ENCODE assay signal across 16 cellular contexts in the genomic region with DNA sequence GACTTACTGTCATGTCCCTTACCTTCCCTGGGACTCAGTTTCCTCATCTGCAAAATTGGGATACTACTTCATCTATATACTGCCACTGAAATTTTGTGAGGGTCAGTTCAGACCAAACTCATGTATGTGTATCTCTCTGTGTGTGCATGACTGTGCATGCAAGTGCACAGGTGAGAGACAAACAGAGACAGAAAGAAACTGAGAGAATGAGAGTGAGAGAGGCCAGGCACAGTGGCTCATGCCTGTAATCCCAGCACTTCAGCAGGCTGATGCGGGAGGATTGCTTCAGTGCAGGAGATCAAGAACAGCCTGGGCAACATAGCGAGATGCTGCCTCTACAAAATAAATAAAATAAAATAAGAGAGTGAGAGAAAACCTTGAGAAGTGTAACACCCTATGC. TPM values are rescaled to one million over a fixed set of nuclear protein-coding genes. Genes with fewer than 3 reads are reported as not detected.
DNase-seq lines count a peak whose midpoint lies in the region; ATAC-seq and TF ChIP-seq lines count a peak whose summit lies in the region.
"Had no signal": no experiment of that assay in that cellular context is flagged by ENCODE, and none has a peak within 500 bp of the region (broad histone marks: within the 10 kb centered on the region; RNA-seq: fewer than 3 reads in every experiment).

No MANE protein-coding gene starts in this region.

- H3K27me3 ChIP-seq in BLaER1 (no peaks in the 10 kb centered on the region), HCT116 (ENCODE audit: insufficient read depth, low read length) (0 out of 2 replicates have a peak, but pooled peaks cover 5% of the 10 kb centered on the region), PC-9 (ENCODE audit: insufficient read depth, low read depth) (no peaks in the 10 kb centered on the region), trophoblast cell (ENCODE audit: insufficient read depth, low read length) (no peaks in the 10 kb centered on the region)

- H3K4ac ChIP-seq in trophoblast cell (ENCODE audit: low read depth, low read length), result no peak overlapping the region

- no peak overlapping the region for H2BK5ac ChIP-seq in trophoblast cell (ENCODE audit: low read depth, low read length, poor library complexity)

- H3F3A ChIP-seq in PC-9 (ENCODE audit: insufficient read depth, low read depth), result peaks cover 11% of the 10 kb centered on the region; the same call in 1 of the 2 replicates

- POLR2A ChIA-PET in HCT116 (lab: Charles Lee) (no interaction called here), PC-9 (lab: Charles Lee; ENCODE audit: unreplicated experiment) (no interaction called here)

- no peak overlapping the region for H3K18ac ChIP-seq in trophoblast cell (ENCODE audit: low read length)

- no peak overlapping the region for H2AFZ ChIP-seq in HCT116 (ENCODE audit: low read depth, low read length, poor library complexity, severe bottlenecking)
- H2AFZ ChIP-seq in PC-9, result no peak overlapping the region
- H2AFZ ChIP-seq in trophoblast cell (ENCODE audit: insufficient read depth, low read length, poor library complexity), result no peak overlapping the region

- H4K91ac ChIP-seq in trophoblast cell (ENCODE audit: low read depth, low read length), result no peak overlapping the region

- BruUV-seq in HCT116 (replicated peaks; lab: Mats Ljungman, UMichigan), result no TSS peak
- BruUV-seq in PC-9 (replicated peaks; lab: Mats Ljungman, UMichigan), result no TSS peak

- H4K20me1 ChIP-seq in BLaER1 (no peaks in the 10 kb centered on the region), HCT116 (ENCODE audit: insufficient read depth) (no peaks in the 10 kb centered on the region), PC-9 (ENCODE audit: insufficient read depth) (no peaks in the 10 kb centered on the region)

- intact Hi-C loops in HCT116 (cut with micrococcal nuclease), result loop anchor here (5.0 kb wide), 1 partner anchor 79 kb away; no protein-coding TSS in a partner anchor
- intact Hi-C loops in PC-9 (cut with micrococcal nuclease; ENCODE audit: unreplicated experiment), result loop anchor here (1.0 kb wide), 1 partner anchor 80 kb away; no protein-coding TSS in a partner anchor

- H4K12ac ChIP-seq in trophoblast cell (ENCODE audit: low read depth, low read length), result no peak overlapping the region

- TF ChIP-seq RAD21 in HCT116 (IDR thresholded peaks at IDR 0.05; ENCODE audit: low read depth), result no peak

- peaks cover 8% of the 10 kb centered on the region for H3K4me1 ChIP-seq in BLaER1
- peaks cover 0 to 10% of the 10 kb centered on the region in 2 experiments; a peak in 3 of 4 replicates for H3K4me1 ChIP-seq in HCT116 (ENCODE audit: control insufficient read depth in 1 of 2, insufficient read depth in 2 of 2, low read length in 2 of 2)
- peaks cover 13% of the 10 kb centered on the region for H3K4me1 ChIP-seq in PC-9 (replicated peaks; ENCODE audit: insufficient read depth)
- H3K4me1 ChIP-seq in trophoblast cell (ENCODE audit: control insufficient read depth in 1 of 2, insufficient read depth in 2 of 2, low read length in 2 of 2), result no peaks in the 10 kb centered on the region

- TF ChIP-seq POLR2A in HCT116 (IDR thresholded peaks at IDR 0.05; ENCODE audit: borderline replicate concordance, extremely low read depth, insufficient read depth, insufficient read length), result no peak

- peak overlapping the region; percentile 40; the same call in 1 of the 2 replicates for H3K4me2 ChIP-seq in BLaER1
- no peak overlapping the region for H3K4me2 ChIP-seq in HCT116 (ENCODE audit: low read length)
- peak overlapping the region; percentile 56 for H3K4me2 ChIP-seq in PC-9
- H3K4me2 ChIP-seq in trophoblast cell (ENCODE audit: low read length), result no peak overlapping the region
- H3K4me2 ChIP-seq: KMS-11 had no signal

- H2BK120ac ChIP-seq in trophoblast cell (ENCODE audit: insufficient read depth, low read length, poor library complexity), result no peak overlapping the region

- no peak overlapping the region for H3K23ac ChIP-seq in trophoblast cell (ENCODE audit: low read length)

- no peak overlapping the region for H3K14ac ChIP-seq in trophoblast cell (ENCODE audit: low read length)

- no peak overlapping the region for H2AK5ac ChIP-seq in trophoblast cell (ENCODE audit: low read length)

- WGBS in trophoblast cell (ENCODE audit: extremely low coverage, insufficient coverage, insufficient read length), result no CpG with 5 or more reads among the region's 2 CpGs

- H3K27ac ChIP-seq in BLaER1, result no peak overlapping the region
- H3K27ac ChIP-seq in HCT116 (ENCODE audit: low read depth, low read length), result no peak overlapping the region
- H3K27ac ChIP-seq in PC-9, result no peak overlapping the region
- H3K27ac ChIP-seq in trophoblast cell (ENCODE audit: low read depth, low read length), result no peak overlapping the region
- H3K27ac ChIP-seq: KMS-11 had no signal

- H3K4me3 ChIP-seq in BLaER1 (no peak overlapping the region), HCT116 (replicated peaks in 1 of 2; ENCODE audit: low read depth in 1 of 2, low read length in 2 of 2) (no peak overlapping the region), PC-9 (no peak overlapping the region), trophoblast cell (ENCODE audit: low read depth, low read length) (no peak overlapping the region)
- H3K4me3 ChIP-seq: GM12878 had no signal

- no peak for TF ChIP-seq CTCF in HCT116 (IDR thresholded peaks at IDR 0.05 in 2 of 3, conservative IDR thresholded peaks at IDR 0.05 in 1 of 3; ENCODE audit: borderline replicate concordance in 1 of 3, insufficient read depth in 1 of 3, low read depth in 2 of 3, low read length in 2 of 3)
- TF ChIP-seq CTCF in PC-9 (conservative IDR thresholded peaks at IDR 0.05), result peak; percentile 56; the same call in 1 of the 2 replicates
- TF ChIP-seq CTCF in GM20000 (IDR thresholded peaks at IDR 0.05; ENCODE audit: extremely low read depth, missing control alignments), result no peak

- RAD21 ChIA-PET in HCT116 (lab: Charles Lee; ENCODE audit: low non-redundant PET in 1 of 2, low total read pairs in 2 of 2, uncharacterized antibody in 2 of 2, unreplicated experiment in 2 of 2), result no interaction called here

- H3K9me2 ChIP-seq in HCT116 (ENCODE audit: insufficient read depth) (no peaks in the 10 kb centered on the region), PC-9 (ENCODE audit: insufficient read depth) (no peaks in the 10 kb centered on the region)

- H2BK12ac ChIP-seq in trophoblast cell (ENCODE audit: low read length), result no peak overlapping the region

- H3K9me3 ChIP-seq in BLaER1, result no peaks in the 10 kb centered on the region
- H3K9me3 ChIP-seq in HCT116 (ENCODE audit: control insufficient read depth in 1 of 2, insufficient read depth in 1 of 2, low read depth in 1 of 2, low read length in 2 of 2), result no peaks in the 10 kb centered on the region
- no peaks in the 10 kb centered on the region for H3K9me3 ChIP-seq in PC-9 (ENCODE audit: insufficient read depth, low read depth)
- H3K9me3 ChIP-seq in trophoblast cell (ENCODE audit: insufficient read depth, low read depth, low read length), result no peaks in the 10 kb centered on the region

- DNase-seq in HCT116 (ENCODE audit: low read depth, low spot score) (no peak), PC-9 (no peak), trophoblast cell (peak; percentile 51 to 53), GM20000 (ENCODE audit: low spot score) (no peak)
- DNase-seq: CD4-positive, alpha-beta memory T cell; DMS79 had no signal

- no peaks in the 10 kb centered on the region for H3K79me2 ChIP-seq in HCT116 (ENCODE audit: insufficient read depth, low read length)
- no peaks in the 10 kb centered on the region for H3K79me2 ChIP-seq in PC-9 (ENCODE audit: low read depth)
- H3K79me2 ChIP-seq in trophoblast cell (ENCODE audit: control insufficient read depth, insufficient read depth, low read length, poor library complexity), result no peaks in the 10 kb centered on the region

- H3K9ac ChIP-seq in BLaER1 (no peak overlapping the region), HCT116 (ENCODE audit: low read length) (no peak overlapping the region), trophoblast cell (ENCODE audit: low read length) (no peak overlapping the region)
- H3K9ac ChIP-seq: KMS-11 had no signal

- CTCF ChIA-PET in HCT116 (lab: Charles Lee), result interaction anchor here (1.2 kb wide), 1 partner anchor 159 kb away, joined by 4 read pairs; no protein-coding TSS in a partner anchor
- CTCF ChIA-PET in PC-9 (lab: Charles Lee), result interaction anchor here (0.5 kb wide), 1 partner anchor 156 kb away, joined by 3 read pairs; no protein-coding TSS in a partner anchor

- H3K36me3 ChIP-seq in BLaER1, result no peaks in the 10 kb centered on the region
- H3K36me3 ChIP-seq in HCT116 (ENCODE audit: control insufficient read depth in 1 of 2, insufficient read depth in 2 of 2, low read length in 2 of 2), result no peaks in the 10 kb centered on the region
- no peaks in the 10 kb centered on the region for H3K36me3 ChIP-seq in PC-9 (ENCODE audit: low read depth)
- no peaks in the 10 kb centered on the region for H3K36me3 ChIP-seq in trophoblast cell (ENCODE audit: control insufficient read depth in 1 of 2, insufficient read depth in 2 of 2, low read length in 2 of 2)

- H4K8ac ChIP-seq in trophoblast cell (ENCODE audit: low read depth, low read length), result no peak overlapping the region

- H3K79me1 ChIP-seq in trophoblast cell (ENCODE audit: low read length), result no peaks in the 10 kb centered on the region

- ATAC-seq in HCT116, result peak; percentile 15; the same call in 1 of the 2 replicates
- no peak for ATAC-seq in GM18907 (IDR thresholded peaks at IDR 0.05; ENCODE audit: unreplicated experiment)
- ATAC-seq in GM21528 (IDR thresholded peaks at IDR 0.05; ENCODE audit: low FRiP score, unreplicated experiment), result no peak

TF ChIP-seq in HCT116, 20 proteins besides CTCF, POLR2A, EP300 and RAD21 (continues in another document):
- no peak for TF ChIP-seq EZH2 (IDR thresholded peaks at IDR 0.05)

RNA-seq across cellular contexts. Expression of a gene that starts 32.1 kb away (rescaled TPM):
- total RNA-seq in HCT116 (2021; ENCODE audit: unreplicated experiment) (not detected), PC-9 (2021) (0.50 and 0.61 TPM in 2 replicates)
- not detected in 2 replicates for polyA plus RNA-seq in HCT116 (2012)
- 0.72 and 0.88 TPM in 2 replicates for polyA plus RNA-seq in trophoblast cell (2013)
- total RNA-seq: CD4-positive, alpha-beta memory T cell; G401; GM12878; H4 had no signal
- polyA plus RNA-seq: AG04450; BJ; CD4-positive, alpha-beta memory T cell; GM12878; IgD-negative memory B cell had no signal

RNA-seq across cellular contexts. Expression of a gene that starts 57.2 kb away (rescaled TPM):
- not detected for total RNA-seq in HCT116 (2021; ENCODE audit: unreplicated experiment)
- 0.09 TPM in 1 of 2 replicates, not detected in the other for polyA plus RNA-seq in HCT116 (2012)
- total RNA-seq in PC-9 (2021), result 1.8 and 2.1 TPM in 2 replicates
- 0.50 and 0.78 TPM in 2 replicates for polyA plus RNA-seq in trophoblast cell (2013)
- total RNA-seq: CD4-positive, alpha-beta memory T cell; G401; GM12878; H4 had no signal
- polyA plus RNA-seq: BJ; CD4-positive, alpha-beta memory T cell; GM12878; IgD-negative memory B cell had no signal

Comparison
In these comparisons a context has a peak if more than half of its experiments do, and no peak if none do; other contexts are left out.
1. H3K4me2 ChIP-seq: peak in BLaER1 (single experiment) and PC-9 (single experiment); none in HCT116 (single experiment) and trophoblast cell (single experiment).
2. DNase-seq: peak in trophoblast cell (2 of 2); none in HCT116 (single experiment), PC-9 (0 of 2) and GM20000 (single experiment).